ENCODE assay signal across 21 cellular contexts in genomic region chr20:25302596-25302995, GRCh38. TPM values are rescaled to one million over a fixed set of nuclear protein-coding genes. Genes with fewer than 3 reads are reported as not detected.
DNase-seq lines count a peak whose midpoint lies in the region; ATAC-seq lines count a peak whose summit lies in the region.
"Had no signal": no experiment of that assay in that cellular context is flagged by ENCODE, and none has a peak within 500 bp of the region (broad histone marks: within the 10 kb centered on the region; RNA-seq: fewer than 3 reads in every experiment).

No MANE protein-coding gene starts in this region.

- H3K27ac Mint-ChIP-seq in activated T-cell treated with anti-CD3 and anti-CD28 coated beads, Interleukin-2, amount 50 U/mL, for 72 hours: no peak overlapping the region
- peak overlapping the region; percentile 10 to 57 for H3K27ac Mint-ChIP-seq in stimulated activated naive CD8-positive, alpha-beta T cell treated with anti-CD3 and anti-CD28 coated beads, Interleukin-15, amount 100 ng/mL, for 72 hours
- H3K27ac Mint-ChIP-seq in effector memory CD8-positive, alpha-beta T cell: peak overlapping the region; percentile 57 to 67
- peak overlapping the region; percentile 27 for H3K27ac Mint-ChIP-seq in stimulated activated effector memory CD8-positive, alpha-beta T cell treated with anti-CD3 and anti-CD28 coated beads, Interleukin-12 subunit alpha, Interleukin-12 subunit beta, amount 100 ng/mL, for 72 hours

- H3K4me1 Mint-ChIP-seq in activated T-cell treated with anti-CD3 and anti-CD28 coated beads, Interleukin-2, amount 50 U/mL, for 72 hours (ENCODE audit: low read depth): no peaks in the 10 kb centered on the region
- H3K4me1 Mint-ChIP-seq in stimulated activated naive CD8-positive, alpha-beta T cell treated with anti-CD3 and anti-CD28 coated beads, Interleukin-15, amount 100 ng/mL, for 72 hours: peaks cover 16% of the 10 kb centered on the region
- H3K4me1 Mint-ChIP-seq in effector memory CD8-positive, alpha-beta T cell (ENCODE audit: low read depth in 2 of 2): peaks cover 0 to 2% of the 10 kb centered on the region in 2 donors
- no peaks in the 10 kb centered on the region for H3K4me1 Mint-ChIP-seq in stimulated activated effector memory CD8-positive, alpha-beta T cell treated with anti-CD3 and anti-CD28 coated beads, Interleukin-12 subunit alpha, Interleukin-12 subunit beta, amount 100 ng/mL, for 72 hours
- H3K4me1 Mint-ChIP-seq: CD8-positive, alpha-beta memory T cell had no signal

- H3K9me3 Mint-ChIP-seq in activated T-cell treated with anti-CD3 and anti-CD28 coated beads, Interleukin-2, amount 50 U/mL, for 72 hours: no peaks in the 10 kb centered on the region
- no peaks in the 10 kb centered on the region for H3K9me3 Mint-ChIP-seq in stimulated activated naive CD8-positive, alpha-beta T cell treated with anti-CD3 and anti-CD28 coated beads, Interleukin-15, amount 100 ng/mL, for 72 hours
- H3K9me3 Mint-ChIP-seq in effector memory CD8-positive, alpha-beta T cell: no peaks in the 10 kb centered on the region
- H3K9me3 Mint-ChIP-seq in stimulated activated effector memory CD8-positive, alpha-beta T cell treated with anti-CD3 and anti-CD28 coated beads, Interleukin-12 subunit alpha, Interleukin-12 subunit beta, amount 100 ng/mL, for 72 hours: no peaks in the 10 kb centered on the region
- H3K9me3 Mint-ChIP-seq: CD8-positive, alpha-beta memory T cell; GM23338 had no signal

- ATAC-seq in activated T-cell treated with anti-CD3 and anti-CD28 coated beads, Interleukin-2, amount 50 U/mL, for 72 hours (replicated peaks in 1 of 2): peak; percentile 4 to 16
- ATAC-seq in stimulated activated naive CD8-positive, alpha-beta T cell treated with anti-CD3 and anti-CD28 coated beads, Interleukin-15, amount 100 ng/mL, for 72 hours: peak; percentile 5
- no peak for ATAC-seq in stimulated activated naive CD8-positive, alpha-beta T cell treated with anti-CD3 and anti-CD28 coated beads, Interleukin-15, Interleukin-2, amounts not matched to agents 100 U/mL and 50 U/mL, for 24 hours
- no peak for ATAC-seq in effector memory CD8-positive, alpha-beta T cell (replicated peaks)
- ATAC-seq in stimulated activated effector memory CD8-positive, alpha-beta T cell treated with anti-CD3 and anti-CD28 coated beads, Interleukin-12 subunit alpha, Interleukin-12 subunit beta, amount 100 ng/mL, for 72 hours: no peak
- ATAC-seq in HG03159 (IDR thresholded peaks at IDR 0.05; ENCODE audit: unreplicated experiment): no peak
- ATAC-seq: GM23338 had no signal

- DNase-seq in activated T-cell treated with anti-CD3 and anti-CD28 coated beads, Interleukin-2, amount 50 U/mL, for 72 hours: no peak
- DNase-seq in activated T-cell treated with anti-CD3 and anti-CD28 coated beads, Interleukin-2, amount 50 U/mL, for 48 hours: no peak
- DNase-seq in stimulated activated naive CD8-positive, alpha-beta T cell treated with anti-CD3 and anti-CD28 coated beads, Interleukin-15, amount 100 ng/mL, for 72 hours: no peak
- DNase-seq in stimulated activated naive CD8-positive, alpha-beta T cell treated with anti-CD3 and anti-CD28 coated beads, Interleukin-15, Interleukin-2, amounts not matched to agents 100 U/mL and 50 U/mL, for 24 hours: no peak
- DNase-seq in effector memory CD8-positive, alpha-beta T cell: no peak
- no peak for DNase-seq in stimulated activated effector memory CD8-positive, alpha-beta T cell treated with anti-CD3 and anti-CD28 coated beads, Interleukin-12 subunit alpha, Interleukin-12 subunit beta, amount 100 ng/mL, for 72 hours (ENCODE audit: low spot score in 2 of 2)
- DNase-seq in superior temporal gyrus (ENCODE audit: extremely low spot score): no peak
- DNase-seq: 8988T; AML-193; Calu3; CD8-positive, alpha-beta memory T cell; KBM-7; NCI-H1105; NCI-H2029 treated with DMSO at 0.1 percent for 48 hours; NCI-H345; NCI-H524; NCI-H774; SIG-M5; SK-N-SH had no signal

- H3K27me3 Mint-ChIP-seq in activated T-cell treated with anti-CD3 and anti-CD28 coated beads, Interleukin-2, amount 50 U/mL, for 72 hours (ENCODE audit: low read depth): no peaks in the 10 kb centered on the region
- no peaks in the 10 kb centered on the region for H3K27me3 Mint-ChIP-seq in stimulated activated naive CD8-positive, alpha-beta T cell treated with anti-CD3 and anti-CD28 coated beads, Interleukin-15, amount 100 ng/mL, for 72 hours
- H3K27me3 Mint-ChIP-seq in effector memory CD8-positive, alpha-beta T cell: no peaks in the 10 kb centered on the region
- H3K27me3 Mint-ChIP-seq: CD8-positive, alpha-beta memory T cell had no signal

- no peak overlapping the region for H3K4me3 Mint-ChIP-seq in activated T-cell treated with anti-CD3 and anti-CD28 coated beads, Interleukin-2, amount 50 U/mL, for 72 hours
- H3K4me3 Mint-ChIP-seq in stimulated activated naive CD8-positive, alpha-beta T cell treated with anti-CD3 and anti-CD28 coated beads, Interleukin-15, amount 100 ng/mL, for 72 hours: no peak overlapping the region
- no peak overlapping the region for H3K4me3 Mint-ChIP-seq in effector memory CD8-positive, alpha-beta T cell
- H3K4me3 Mint-ChIP-seq in stimulated activated effector memory CD8-positive, alpha-beta T cell treated with anti-CD3 and anti-CD28 coated beads, Interleukin-12 subunit alpha, Interleukin-12 subunit beta, amount 100 ng/mL, for 72 hours: no peak overlapping the region
- H3K4me3 Mint-ChIP-seq: CD8-positive, alpha-beta memory T cell; GM23338 had no signal

- peaks cover 0 to 2% of the 10 kb centered on the region in 2 donors for H3K36me3 Mint-ChIP-seq in activated T-cell treated with anti-CD3 and anti-CD28 coated beads, Interleukin-2, amount 50 U/mL, for 72 hours (ENCODE audit: insufficient read depth in 2 of 2)
- H3K36me3 Mint-ChIP-seq in effector memory CD8-positive, alpha-beta T cell (ENCODE audit: insufficient read depth): peaks cover 15% of the 10 kb centered on the region
- peaks cover 23% of the 10 kb centered on the region for H3K36me3 Mint-ChIP-seq in stimulated activated effector memory CD8-positive, alpha-beta T cell treated with anti-CD3 and anti-CD28 coated beads, Interleukin-12 subunit alpha, Interleukin-12 subunit beta, amount 100 ng/mL, for 72 hours

RNA-seq across cellular contexts. Expression of gene PYGB, which starts 54.7 kb away (rescaled TPM):
- total RNA-seq in activated T-cell treated with anti-CD3 and anti-CD28 coated beads, Interleukin-2, amount 50 U/mL, for 72 hours: 10 to 100 TPM; 43.7 to 48.3 TPM

Comparison
In these comparisons a context has a peak if more than half of its experiments do, and no peak if none do; other contexts are left out.
1. ATAC-seq: peak in activated T-cell treated with anti-CD3 and anti-CD28 coated beads, Interleukin-2, amount 50 U/mL, for 72 hours (2 of 2) and stimulated activated naive CD8-positive, alpha-beta T cell treated with anti-CD3 and anti-CD28 coated beads, Interleukin-15, amount 100 ng/mL, for 72 hours (single experiment); none in stimulated activated naive CD8-positive, alpha-beta T cell treated with anti-CD3 and anti-CD28 coated beads, Interleukin-15, Interleukin-2, amounts not matched to agents 100 U/mL and 50 U/mL, for 24 hours (single experiment), effector memory CD8-positive, alpha-beta T cell (single experiment), stimulated activated effector memory CD8-positive, alpha-beta T cell treated with anti-CD3 and anti-CD28 coated beads, Interleukin-12 subunit alpha, Interleukin-12 subunit beta, amount 100 ng/mL, for 72 hours (single experiment) and HG03159 (single experiment).